In genomic region chr10:60397792-60398191, GRCh38 we compare ENCODE assay signal across 20 cellular contexts.
"Had no signal": no experiment of that assay in that cellular context is flagged by ENCODE, and none has a peak within 500 bp of the region (broad histone marks: within the 10 kb centered on the region; RNA-seq: fewer than 3 reads in every experiment).

No MANE protein-coding gene starts in this region.

- H3K4me3 ChIP-seq: body of pancreas, dorsolateral prefrontal cortex, left lung, tibial nerve, uterus had no signal

- H3K27me3 ChIP-seq: body of pancreas, dorsolateral prefrontal cortex, left lung, tibial nerve, uterus had no signal

- H3K9me3 ChIP-seq: body of pancreas, left lung, uterus had no signal

- H3K36me3 ChIP-seq: left lung, tibial nerve, uterus had no signal

- H3K27ac ChIP-seq: body of pancreas, epithelial cell of prostate, left lung, tibial nerve, uterus had no signal

- H3K4me1 ChIP-seq: body of pancreas, left lung, uterus had no signal

- FAIRE-seq: colon, frontal cortex, TTC549 had no signal

- DNase-seq: activated CD4-positive, alpha-beta memory T cell treated with anti-CD3 and anti-CD28 coated beads for 36 hours; activated CD4-positive, alpha-beta T cell treated with anti-CD3 and anti-CD28 coated beads for 36 hours; activated CD8-positive, alpha-beta memory T cell treated with anti-CD3 and anti-CD28 coated beads, Interleukin-2, amount 10 ng/mL, durations not matched to agents 7 days and 5 days; amniotic stem cell; body of pancreas; caudate nucleus; dorsolateral prefrontal cortex; left lung; nephron progenitor cell; nucleus accumbens; stimulated activated CD4-positive, alpha-beta T cell treated with anti-CD3 and anti-CD28 coated beads, Interleukin-12 subunit alpha, Interleukin-12 subunit beta, amount 100 ng/mL, for 4 hours; stimulated activated CD4-positive, alpha-beta T cell treated with anti-CD3 and anti-CD28 coated beads, Interleukin-1b, Interleukin-23, amount 100 ng/mL, for 48 hours; stimulated activated naive CD8-positive, alpha-beta T cell treated with anti-CD3 and anti-CD28 coated beads, Interleukin-15, Interleukin-2, amounts not matched to agents 100 U/mL and 50 U/mL, for 24 hours; substantia nigra; uterus had no signal

- ATAC-seq: activated CD4-positive, alpha-beta T cell treated with anti-CD3 and anti-CD28 coated beads for 36 hours; activated CD8-positive, alpha-beta memory T cell treated with anti-CD3 and anti-CD28 coated beads, Interleukin-2, amount 10 ng/mL, durations not matched to agents 7 days and 5 days; body of pancreas; left lung; stimulated activated naive CD8-positive, alpha-beta T cell treated with anti-CD3 and anti-CD28 coated beads, Interleukin-15, Interleukin-2, amounts not matched to agents 100 U/mL and 50 U/mL, for 24 hours had no signal
